13 cellular contexts compared by ENCODE assay signal in genomic region chr22:31650391-31650790, GRCh38. TPM values are rescaled to one million over a fixed set of nuclear protein-coding genes. Genes with fewer than 3 reads are reported as not detected.
DNase-seq lines count a peak whose midpoint lies in the region; ATAC-seq and TF ChIP-seq lines count a peak whose summit lies in the region.
"Had no signal": no experiment of that assay in that cellular context is flagged by ENCODE, and none has a peak within 500 bp of the region (broad histone marks: within the 10 kb centered on the region; RNA-seq: fewer than 3 reads in every experiment).

No MANE protein-coding gene starts in this region.

- intact Hi-C loops in CD14-positive monocyte (cut with micrococcal nuclease) (no loop called here), lower lobe of right lung (cut with DNase I) (no loop called here), prostate gland (cut with DNase I) (no loop called here)

- H3K4me3 ChIP-seq in lower lobe of right lung (no peak overlapping the region), prostate gland (no peak overlapping the region)
- H3K4me3 ChIP-seq: uterus had no signal

- no peak for TF ChIP-seq POLR2A in prostate gland (IDR thresholded peaks at IDR 0.05)

- peaks cover 0 to 2% (median 0%) of the 10 kb centered on the region in 3 donors for H3K27me3 Mint-ChIP-seq in CD14-positive monocyte (ENCODE audit: low read depth in 3 of 3)
- no peaks in the 10 kb centered on the region for H3K27me3 Mint-ChIP-seq in chondrocyte (ENCODE audit: low read depth)
- H3K27me3 Mint-ChIP-seq: activated CD8-positive, alpha-beta memory T cell treated with anti-CD3 and anti-CD28 coated beads, Interleukin-2, amount 10 ng/mL, durations not matched to agents 7 days and 5 days had no signal

- H3K4me1 Mint-ChIP-seq in CD14-positive monocyte (peaks cover 38% of the 10 kb centered on the region), chondrocyte (ENCODE audit: low read depth) (peaks cover 27% of the 10 kb centered on the region)

- H3K9me3 Mint-ChIP-seq in CD14-positive monocyte (no peaks in the 10 kb centered on the region), chondrocyte (ENCODE audit: low read depth) (no peaks in the 10 kb centered on the region)
- H3K9me3 Mint-ChIP-seq: CD8-positive, alpha-beta T cell had no signal

- 63% methylated on average over 6 of the region's 6 CpGs for WGBS in prostate gland

- H3K27me3 ChIP-seq in lower lobe of right lung (ENCODE audit: low read depth) (no peaks in the 10 kb centered on the region), prostate gland (replicated peaks; ENCODE audit: insufficient read depth) (no peaks in the 10 kb centered on the region)
- H3K27me3 ChIP-seq: uterus had no signal

- TF ChIP-seq CTCF in CD14-positive monocyte (IDR thresholded peaks at IDR 0.05) (no peak), chondrocyte (IDR thresholded peaks at IDR 0.05) (no peak), lower lobe of right lung (IDR thresholded peaks at IDR 0.05) (no peak), prostate gland (IDR thresholded peaks at IDR 0.05) (no peak)

- H3K27ac ChIP-seq in lower lobe of right lung, result no peak overlapping the region
- H3K27ac ChIP-seq in prostate gland, result no peak overlapping the region

- DNase-seq in CD14-positive monocyte (ENCODE audit: low spot score) (no peak), MV-4-11 (lab: John Stamatoyannopoulos, UW) (peak; percentile 31), chondrocyte (ENCODE audit: low spot score) (no peak), lower lobe of right lung (no peak), DMS79 treated with DMSO at 0.1 percent for 48 hours (lab: John Stamatoyannopoulos, UW) (no peak), GOT3 (lab: John Stamatoyannopoulos, UW) (no peak), prostate gland (ENCODE audit: low spot score) (no peak), C1 segment of cervical spinal cord (lab: John Stamatoyannopoulos, UW) (no peak)
- DNase-seq: activated CD8-positive, alpha-beta memory T cell treated with anti-CD3 and anti-CD28 coated beads, Interleukin-2, amount 10 ng/mL, durations not matched to agents 7 days and 5 days; CD8-positive, alpha-beta T cell; erythroblast; NCI-H1048 had no signal

- ATAC-seq in lower lobe of right lung, result peak; percentile 43 to 73
- ATAC-seq: activated CD8-positive, alpha-beta memory T cell treated with anti-CD3 and anti-CD28 coated beads, Interleukin-2, amount 10 ng/mL, durations not matched to agents 7 days and 5 days; CD8-positive, alpha-beta T cell had no signal

- H3K36me3 Mint-ChIP-seq in CD14-positive monocyte (peaks cover 30 to 33% of the 10 kb centered on the region in 2 donors), chondrocyte (ENCODE audit: low read depth) (peaks cover 3% of the 10 kb centered on the region)

- H3K4me1 ChIP-seq in lower lobe of right lung (peaks cover 17% of the 10 kb centered on the region), prostate gland (replicated peaks) (no peaks in the 10 kb centered on the region)
- H3K4me1 ChIP-seq: uterus had no signal

- H3K36me3 ChIP-seq in lower lobe of right lung, result peaks cover 50% of the 10 kb centered on the region
- no peaks in the 10 kb centered on the region for H3K36me3 ChIP-seq in prostate gland
- H3K36me3 ChIP-seq: uterus had no signal

- H3K27ac Mint-ChIP-seq in CD14-positive monocyte (peak overlapping the region in 4 of 7 donors; percentile 5 to 73 (median 37)), chondrocyte (ENCODE audit: unreplicated experiment) (peak overlapping the region; percentile 84)
- H3K27ac Mint-ChIP-seq: activated CD8-positive, alpha-beta memory T cell treated with anti-CD3 and anti-CD28 coated beads, Interleukin-2, amount 10 ng/mL, durations not matched to agents 7 days and 5 days; CD8-positive, alpha-beta T cell had no signal

- H3K9me3 ChIP-seq in lower lobe of right lung (no peaks in the 10 kb centered on the region), prostate gland (no peaks in the 10 kb centered on the region)
- H3K9me3 ChIP-seq: uterus had no signal

- H3K4me3 Mint-ChIP-seq in CD14-positive monocyte (peak overlapping the region in 1 of 2 donors; percentile 18), chondrocyte (ENCODE audit: unreplicated experiment) (no peak overlapping the region)
- H3K4me3 Mint-ChIP-seq: activated CD8-positive, alpha-beta memory T cell treated with anti-CD3 and anti-CD28 coated beads, Interleukin-2, amount 10 ng/mL, durations not matched to agents 7 days and 5 days; CD8-positive, alpha-beta T cell had no signal

RNA-seq across cellular contexts. Expression of gene PISD, which starts 11.6 kb away (rescaled TPM):
- polyA plus RNA-seq in CD14-positive monocyte, result 10 to 100 TPM; 38.1 to 45.3 TPM
- total RNA-seq in chondrocyte (28.6 to 32.8 TPM (median 28.9 TPM) in 3 replicates), lower lobe of right lung (47.3 TPM), prostate gland (10 to 100 TPM; 35.1 to 91.2 TPM)
